Comparison of ENCODE assay signal across 17 cellular contexts in genomic region chr2:88713408-88713807, GRCh38. TPM values are rescaled to one million over a fixed set of nuclear protein-coding genes. Genes with fewer than 3 reads are reported as not detected.
A peak's percentile ranks its signal among the peaks of the same experiment; 100 is the strongest.
DNase-seq lines count a peak whose midpoint lies in the region; ATAC-seq and TF ChIP-seq lines count a peak whose summit lies in the region.
"Had no signal": no experiment of that assay in that cellular context is flagged by ENCODE, and none has a peak within 500 bp of the region (broad histone marks: within the 10 kb centered on the region; RNA-seq: fewer than 3 reads in every experiment).

No MANE protein-coding gene starts in this region.

- H3K4me3 Mint-ChIP-seq in activated naive CD4-positive, alpha-beta T cell treated with anti-CD3 and anti-CD28 coated beads, Interleukin-2, amount 50 U/mL, for 24 hours: no peak overlapping the region
- H3K4me3 Mint-ChIP-seq: CD4-positive, alpha-beta memory T cell had no signal

- H3K27ac ChIP-seq in left ventricle myocardium inferior (replicated peaks): peak overlapping the region; percentile 49
- H3K27ac ChIP-seq in right atrium auricular region: peak overlapping the region in 1 of 2 donors; percentile 58
- peak overlapping the region; percentile 19 for H3K27ac ChIP-seq in right cardiac atrium (ENCODE audit: low read length)
- H3K27ac ChIP-seq: GM23248 had no signal

- H3K4me3 ChIP-seq in left ventricle myocardium inferior (no peak overlapping the region), right atrium auricular region (no peak overlapping the region), right cardiac atrium (ENCODE audit: low read length) (no peak overlapping the region)
- H3K4me3 ChIP-seq: GM23248 had no signal

- peaks cover 24% of the 10 kb centered on the region for H3K36me3 Mint-ChIP-seq in activated naive CD4-positive, alpha-beta T cell treated with anti-CD3 and anti-CD28 coated beads, Interleukin-2, amount 50 U/mL, for 24 hours
- H3K36me3 Mint-ChIP-seq in activated naive CD4-positive, alpha-beta T cell treated with anti-CD3 and anti-CD28 coated beads, Interleukin-2, amount 50 U/mL, for 72 hours: peaks cover 27 to 39% of the 10 kb centered on the region in 2 donors

- no peak for ATAC-seq in activated naive CD4-positive, alpha-beta T cell treated with anti-CD3 and anti-CD28 coated beads, Interleukin-2, amount 50 U/mL, for 72 hours
- peak in 1 of 2 donors; percentile 48 for ATAC-seq in right cardiac atrium
- no peak for ATAC-seq in GM21529 (IDR thresholded peaks at IDR 0.05; ENCODE audit: unreplicated experiment)

- no peaks in the 10 kb centered on the region for H3K9me3 ChIP-seq in left ventricle myocardium inferior (replicated peaks)
- no peaks in the 10 kb centered on the region for H3K9me3 ChIP-seq in right atrium auricular region
- H3K9me3 ChIP-seq in right cardiac atrium (ENCODE audit: control insufficient read depth, low read length): no peaks in the 10 kb centered on the region

- H3K27ac Mint-ChIP-seq in activated naive CD4-positive, alpha-beta T cell treated with anti-CD3 and anti-CD28 coated beads, Interleukin-2, amount 50 U/mL, for 24 hours: peak overlapping the region; percentile 59
- H3K27ac Mint-ChIP-seq in activated naive CD4-positive, alpha-beta T cell treated with anti-CD3 and anti-CD28 coated beads, Interleukin-2, amount 50 U/mL, for 72 hours: no peak overlapping the region

- peaks cover 43% of the 10 kb centered on the region for H3K4me1 ChIP-seq in left ventricle myocardium inferior
- peaks cover 0 to 12% of the 10 kb centered on the region in 2 donors for H3K4me1 ChIP-seq in right atrium auricular region
- peaks cover 6% of the 10 kb centered on the region for H3K4me1 ChIP-seq in right cardiac atrium (ENCODE audit: control insufficient read depth, insufficient read depth, low read length)

- H3K27me3 ChIP-seq in left ventricle myocardium inferior (ENCODE audit: low read depth): no peaks in the 10 kb centered on the region
- no peaks in the 10 kb centered on the region for H3K27me3 ChIP-seq in right atrium auricular region
- no peaks in the 10 kb centered on the region for H3K27me3 ChIP-seq in right cardiac atrium (ENCODE audit: control insufficient read depth, insufficient read depth)

- H3K27me3 Mint-ChIP-seq in activated naive CD4-positive, alpha-beta T cell treated with anti-CD3 and anti-CD28 coated beads, Interleukin-2, amount 50 U/mL, for 24 hours: no peaks in the 10 kb centered on the region
- H3K27me3 Mint-ChIP-seq: CD4-positive, alpha-beta memory T cell had no signal

- intact Hi-C loops in left ventricle myocardium inferior (cut with micrococcal nuclease): no loop called here
- intact Hi-C loops in right cardiac atrium (cut with DNase I): no loop called here

- TF ChIP-seq CTCF in left ventricle myocardium inferior (IDR thresholded peaks at IDR 0.05; ENCODE audit: borderline replicate concordance): no peak
- TF ChIP-seq CTCF in right atrium auricular region (IDR thresholded peaks at IDR 0.05): no peak

- DNase-seq in activated naive CD4-positive, alpha-beta T cell treated with anti-CD3 and anti-CD28 coated beads, Interleukin-2, amount 50 U/mL, for 72 hours (ENCODE audit: low spot score in 2 of 2): no peak
- no peak for DNase-seq in left ventricle myocardium inferior
- DNase-seq in right atrium auricular region (ENCODE audit: low spot score): no peak
- no peak for DNase-seq in right cardiac atrium
- DNase-seq in NCI-H2029 treated with DMSO at 0.1 percent for 48 hours (lab: John Stamatoyannopoulos, UW): no peak
- DNase-seq: C1 segment of cervical spinal cord; Calu3; CD4-positive, alpha-beta memory T cell; COR-L47; DMS53; DMS79 treated with DMSO at 0.1 percent for 48 hours; GF-D8; GM23248; H7; HCEC 1CT had no signal

- peaks cover 20% of the 10 kb centered on the region for H3K4me1 Mint-ChIP-seq in activated naive CD4-positive, alpha-beta T cell treated with anti-CD3 and anti-CD28 coated beads, Interleukin-2, amount 50 U/mL, for 24 hours

- peaks cover 10% of the 10 kb centered on the region for H3K9me3 Mint-ChIP-seq in activated naive CD4-positive, alpha-beta T cell treated with anti-CD3 and anti-CD28 coated beads, Interleukin-2, amount 50 U/mL, for 24 hours
- peaks cover 0 to 14% of the 10 kb centered on the region in 2 donors for H3K9me3 Mint-ChIP-seq in activated naive CD4-positive, alpha-beta T cell treated with anti-CD3 and anti-CD28 coated beads, Interleukin-2, amount 50 U/mL, for 72 hours

- H3K36me3 ChIP-seq in left ventricle myocardium inferior (no peaks in the 10 kb centered on the region), right atrium auricular region (no peaks in the 10 kb centered on the region)

- WGBS in right cardiac atrium: 73% methylated on average over 4 of the region's 4 CpGs

RNA-seq across cellular contexts. Expression of gene RPIA, which starts 21.9 kb away (rescaled TPM):
- 10 to 100 TPM; 48.0 to 51.0 TPM for total RNA-seq in activated naive CD4-positive, alpha-beta T cell treated with anti-CD3 and anti-CD28 coated beads, Interleukin-2, amount 50 U/mL, for 72 hours
- 18.0 TPM for total RNA-seq in left ventricle myocardium inferior
- 1 to 10 TPM; 4.2 to 5.1 TPM for total RNA-seq in right atrium auricular region
- 10 to 100 TPM in 3 of 4 donors, 1 to 10 TPM in 1; 9.1 to 15.4 (median 11.4) TPM for total RNA-seq in right cardiac atrium
- 13.5 TPM for polyA plus RNA-seq in right cardiac atrium
